ENCODE assay signal across 1 cellular context in the genomic region with DNA sequence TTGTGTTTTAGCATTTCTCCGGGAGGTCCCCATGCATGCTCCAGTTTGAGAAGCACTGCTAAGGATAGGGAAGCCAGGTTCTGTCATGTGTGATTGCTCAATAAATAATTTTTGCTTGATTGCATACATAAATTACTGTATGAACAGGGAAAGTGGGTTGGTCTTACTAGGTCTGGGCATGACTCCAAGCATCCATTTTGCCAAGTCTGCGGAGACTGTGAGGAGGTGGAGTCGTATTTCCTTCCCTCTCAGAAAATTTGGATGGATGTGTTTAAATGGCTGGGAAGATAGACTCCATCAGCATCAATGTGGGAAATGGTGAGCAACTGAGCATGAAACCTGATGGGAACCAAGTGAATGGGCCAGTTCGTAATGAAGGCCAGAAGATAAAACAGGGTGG.
TF ChIP-seq lines count a peak whose summit lies in the region.

No MANE protein-coding gene starts in this region.

TF ChIP-seq in SK-N-SH treated with all-trans-retinoic acid at 6 μM for 48 hours, 23 proteins besides CTCF, POLR2A, EP300 and RAD21 (continued from another document):
- TF ChIP-seq, protein P1, sequence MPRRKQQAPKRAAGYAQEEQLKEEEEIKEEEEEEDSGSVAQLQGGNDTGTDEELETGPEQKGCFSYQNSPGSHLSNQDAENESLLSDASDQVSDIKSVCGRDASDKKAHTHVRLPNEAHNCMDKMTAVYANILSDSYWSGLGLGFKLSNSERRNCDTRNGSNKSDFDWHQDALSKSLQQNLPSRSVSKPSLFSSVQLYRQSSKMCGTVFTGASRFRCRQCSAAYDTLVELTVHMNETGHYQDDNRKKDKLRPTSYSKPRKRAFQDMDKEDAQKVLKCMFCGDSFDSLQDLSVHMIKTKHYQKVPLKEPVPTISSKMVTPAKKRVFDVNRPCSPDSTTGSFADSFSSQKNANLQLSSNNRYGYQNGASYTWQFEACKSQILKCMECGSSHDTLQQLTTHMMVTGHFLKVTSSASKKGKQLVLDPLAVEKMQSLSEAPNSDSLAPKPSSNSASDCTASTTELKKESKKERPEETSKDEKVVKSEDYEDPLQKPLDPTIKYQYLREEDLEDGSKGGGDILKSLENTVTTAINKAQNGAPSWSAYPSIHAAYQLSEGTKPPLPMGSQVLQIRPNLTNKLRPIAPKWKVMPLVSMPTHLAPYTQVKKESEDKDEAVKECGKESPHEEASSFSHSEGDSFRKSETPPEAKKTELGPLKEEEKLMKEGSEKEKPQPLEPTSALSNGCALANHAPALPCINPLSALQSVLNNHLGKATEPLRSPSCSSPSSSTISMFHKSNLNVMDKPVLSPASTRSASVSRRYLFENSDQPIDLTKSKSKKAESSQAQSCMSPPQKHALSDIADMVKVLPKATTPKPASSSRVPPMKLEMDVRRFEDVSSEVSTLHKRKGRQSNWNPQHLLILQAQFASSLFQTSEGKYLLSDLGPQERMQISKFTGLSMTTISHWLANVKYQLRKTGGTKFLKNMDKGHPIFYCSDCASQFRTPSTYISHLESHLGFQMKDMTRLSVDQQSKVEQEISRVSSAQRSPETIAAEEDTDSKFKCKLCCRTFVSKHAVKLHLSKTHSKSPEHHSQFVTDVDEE (CRISPR knock-in tag; IDR thresholded peaks at IDR 0.05) = no peak
